In the genomic region with DNA sequence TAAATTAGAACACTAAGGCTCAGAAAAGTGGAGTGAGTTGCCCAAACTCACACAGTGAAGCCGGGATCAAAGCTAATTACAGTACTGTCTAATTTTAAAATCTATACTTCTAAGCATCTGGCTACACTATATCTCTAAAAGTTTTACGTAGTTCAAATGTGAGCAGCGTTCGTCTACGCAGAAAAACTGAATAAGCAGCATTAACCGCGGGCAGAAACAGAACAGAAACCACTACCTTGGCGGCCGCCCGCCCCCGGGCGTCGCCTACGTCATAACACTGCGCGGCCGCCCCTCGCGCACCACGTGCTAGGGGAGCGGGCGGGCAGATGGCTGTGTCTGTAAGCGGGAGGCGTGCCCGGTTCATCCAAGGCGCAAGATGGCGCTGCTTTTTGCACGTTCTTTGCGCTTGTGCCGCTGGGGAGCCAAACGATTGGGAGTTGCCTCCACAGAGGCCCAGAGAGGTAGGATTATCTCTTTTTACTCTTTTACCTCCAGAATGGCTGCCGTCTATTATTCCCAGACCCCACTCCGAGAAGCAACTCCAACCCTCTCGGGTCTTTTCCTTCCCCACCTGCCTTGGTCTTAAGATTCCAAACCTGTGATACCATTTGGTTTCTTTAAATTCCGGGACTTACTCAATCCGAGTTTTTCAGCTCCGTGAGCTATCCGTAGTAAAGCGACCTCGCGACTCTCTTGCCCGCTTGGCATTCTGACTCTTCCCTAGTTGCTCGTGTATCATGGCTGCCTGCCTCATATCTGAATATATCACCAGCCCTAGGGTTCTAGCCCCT, we compare ENCODE assay signal across 1 cellular context.
TF ChIP-seq lines count a peak whose summit lies in the region.

A gene (plus strand): TSS at position 363 of the 791 bp plus-strand sequence. CDS start 14 bp downstream, at position 377.

TF ChIP-seq in HCT116, 20 proteins besides CTCF, POLR2A, EP300 and RAD21 (continued from another document):
- TF ChIP-seq, protein P1, sequence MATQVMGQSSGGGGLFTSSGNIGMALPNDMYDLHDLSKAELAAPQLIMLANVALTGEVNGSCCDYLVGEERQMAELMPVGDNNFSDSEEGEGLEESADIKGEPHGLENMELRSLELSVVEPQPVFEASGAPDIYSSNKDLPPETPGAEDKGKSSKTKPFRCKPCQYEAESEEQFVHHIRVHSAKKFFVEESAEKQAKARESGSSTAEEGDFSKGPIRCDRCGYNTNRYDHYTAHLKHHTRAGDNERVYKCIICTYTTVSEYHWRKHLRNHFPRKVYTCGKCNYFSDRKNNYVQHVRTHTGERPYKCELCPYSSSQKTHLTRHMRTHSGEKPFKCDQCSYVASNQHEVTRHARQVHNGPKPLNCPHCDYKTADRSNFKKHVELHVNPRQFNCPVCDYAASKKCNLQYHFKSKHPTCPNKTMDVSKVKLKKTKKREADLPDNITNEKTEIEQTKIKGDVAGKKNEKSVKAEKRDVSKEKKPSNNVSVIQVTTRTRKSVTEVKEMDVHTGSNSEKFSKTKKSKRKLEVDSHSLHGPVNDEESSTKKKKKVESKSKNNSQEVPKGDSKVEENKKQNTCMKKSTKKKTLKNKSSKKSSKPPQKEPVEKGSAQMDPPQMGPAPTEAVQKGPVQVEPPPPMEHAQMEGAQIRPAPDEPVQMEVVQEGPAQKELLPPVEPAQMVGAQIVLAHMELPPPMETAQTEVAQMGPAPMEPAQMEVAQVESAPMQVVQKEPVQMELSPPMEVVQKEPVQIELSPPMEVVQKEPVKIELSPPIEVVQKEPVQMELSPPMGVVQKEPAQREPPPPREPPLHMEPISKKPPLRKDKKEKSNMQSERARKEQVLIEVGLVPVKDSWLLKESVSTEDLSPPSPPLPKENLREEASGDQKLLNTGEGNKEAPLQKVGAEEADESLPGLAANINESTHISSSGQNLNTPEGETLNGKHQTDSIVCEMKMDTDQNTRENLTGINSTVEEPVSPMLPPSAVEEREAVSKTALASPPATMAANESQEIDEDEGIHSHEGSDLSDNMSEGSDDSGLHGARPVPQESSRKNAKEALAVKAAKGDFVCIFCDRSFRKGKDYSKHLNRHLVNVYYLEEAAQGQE (IDR thresholded peaks at IDR 0.05; ENCODE audit: low read depth), result no peak
- TF ChIP-seq POLR2AphosphoS5 (IDR thresholded peaks at IDR 0.05; ENCODE audit: low read depth, low read length) (peak; percentile 97), SRF (IDR thresholded peaks at IDR 0.05; ENCODE audit: low read depth) (peak; percentile 95), FOSL1 (IDR thresholded peaks at IDR 0.05; ENCODE audit: low read depth) (no peak), ELF1 (IDR thresholded peaks at IDR 0.05; ENCODE audit: borderline replicate concordance, low read depth) (no peak; the same call in 1 of the 2 replicates), EZH2 (IDR thresholded peaks at IDR 0.05) (no peak), ZFX (IDR thresholded peaks at IDR 0.05) (no peak; the same call in 1 of the 2 replicates)
